In genomic region chr19:4889034-4889825, GRCh38 we compare ENCODE assay signal across 21 cellular contexts. TPM values are rescaled to one million over a fixed set of nuclear protein-coding genes. Genes with fewer than 3 reads are reported as not detected.
DNase-seq lines count a peak whose midpoint lies in the region; ATAC-seq and TF ChIP-seq lines count a peak whose summit lies in the region.
"Had no signal": no experiment of that assay in that cellular context is flagged by ENCODE, and none has a peak within 500 bp of the region (broad histone marks: within the 10 kb centered on the region; RNA-seq: fewer than 3 reads in every experiment).

No MANE protein-coding gene starts in this region.

- no peaks in the 10 kb centered on the region for H4K20me1 ChIP-seq in IMR-90 (ENCODE audit: insufficient read depth, low read length)

- H3K4me1 ChIP-seq in IMR-90 (ENCODE audit: control insufficient read depth, insufficient read depth, low read length), result no peaks in the 10 kb centered on the region
- H3K4me1 ChIP-seq: gastrocnemius medialis had no signal

- no peaks in the 10 kb centered on the region for H3K9me3 Mint-ChIP-seq in stimulated activated effector memory CD8-positive, alpha-beta T cell treated with anti-CD3 and anti-CD28 coated beads, Interleukin-12 subunit alpha, Interleukin-12 subunit beta, amount 100 ng/mL, for 72 hours
- H3K9me3 Mint-ChIP-seq: activated naive CD4-positive, alpha-beta T cell treated with anti-CD3 and anti-CD28 coated beads, Interleukin-2, amount 50 U/mL, for 24 hours; dendritic cell treated with granulocyte-macrophage colony-stimulating factor and Interleukin-4, amounts not matched to agents 40 ng/mL and 50 ng/mL, for 4 days had no signal

- H2AK9ac ChIP-seq in IMR-90 (replicated peaks; ENCODE audit: low read depth, low read length, poor library complexity), result no peak overlapping the region

- H3K4ac ChIP-seq in IMR-90 (ENCODE audit: low read depth, low read length), result no peak overlapping the region

- DNase-seq in COLO829 (ENCODE audit: low spot score) (peak; percentile 64), IMR-90 (peak; percentile 83), WERI-Rb-1 (peak; percentile 35), fibroblast of villous mesenchyme (ENCODE audit: low read depth) (peak; percentile 36), superior temporal gyrus (ENCODE audit: extremely low spot score) (no peak), SIG-M5 (lab: John Stamatoyannopoulos, UW) (no peak)
- no peak for DNase-seq in stimulated activated effector memory CD8-positive, alpha-beta T cell treated with anti-CD3 and anti-CD28 coated beads, Interleukin-12 subunit alpha, Interleukin-12 subunit beta, amount 100 ng/mL, for 72 hours (ENCODE audit: low spot score in 2 of 2)
- DNase-seq: activated CD8-positive, alpha-beta memory T cell treated with anti-CD3 and anti-CD28 coated beads, Interleukin-2, amount 50 U/mL, for 48 hours; AML-193; gastrocnemius medialis; GDM1; kidney; NCI-H1436 treated with DMSO at 0.1 percent for 48 hours; NCI-H526; stimulated activated CD4-positive, alpha-beta T cell treated with anti-CD3 and anti-CD28 coated beads, Interleukin-4, amount 100 ng/mL, for 1 hour; stimulated activated naive CD4-positive, alpha-beta T cell treated with Interleukin-2 at 50 U/mL for 16 hours had no signal

- H3K79me1 ChIP-seq in IMR-90 (ENCODE audit: low read depth in 1 of 2, low read length in 2 of 2), result no peaks in the 10 kb centered on the region

- no peak for TF ChIP-seq POLR2A in IMR-90 (IDR thresholded peaks at IDR 0.05; ENCODE audit: low read depth, low read length)

- no peak overlapping the region for H3K9ac ChIP-seq in IMR-90 (ENCODE audit: low read depth, low read length)

- H3K4me2 ChIP-seq in IMR-90 (ENCODE audit: low read depth, low read length), result no peak overlapping the region

- dilution Hi-C loops in IMR-90 (cut with HindIII; ENCODE audit: low sequenced_read_pairs, unreplicated experiment), result no loop called here

- H3K56ac ChIP-seq in IMR-90 (ENCODE audit: extremely low read depth, insufficient read depth, low read length), result no peak overlapping the region

- no peak overlapping the region for H4K91ac ChIP-seq in IMR-90 (ENCODE audit: insufficient read depth, low read depth, low read length)

- no peak overlapping the region for H2BK120ac ChIP-seq in IMR-90 (ENCODE audit: low read depth, low read length)

- no peak overlapping the region for H3K23ac ChIP-seq in IMR-90 (ENCODE audit: low read depth, low read length)

- no peaks in the 10 kb centered on the region for H3K36me3 ChIP-seq in IMR-90 (ENCODE audit: control insufficient read depth, insufficient read depth, low read length)
- no peaks in the 10 kb centered on the region for H3K36me3 ChIP-seq in WERI-Rb-1
- H3K36me3 ChIP-seq: gastrocnemius medialis had no signal

- H2BK5ac ChIP-seq in IMR-90 (ENCODE audit: low read depth, low read length, poor library complexity, severe bottlenecking), result no peak overlapping the region

- intact Hi-C loops in IMR-90 (cut with micrococcal nuclease), result no loop called here

- H4K5ac ChIP-seq in IMR-90 (ENCODE audit: low read depth, low read length), result no peak overlapping the region

- no peaks in the 10 kb centered on the region for H3K9me3 ChIP-seq in IMR-90 (ENCODE audit: control insufficient read depth, insufficient read depth, low read length)
- no peaks in the 10 kb centered on the region for H3K9me3 ChIP-seq in WERI-Rb-1 (ENCODE audit: severe bottlenecking)
- H3K9me3 ChIP-seq: gastrocnemius medialis had no signal

- peak overlapping the region; percentile 65 for H2AFZ ChIP-seq in IMR-90 (replicated peaks; ENCODE audit: low read length, poor library complexity)

- H3K14ac ChIP-seq in IMR-90 (replicated peaks; ENCODE audit: low read depth, low read length), result no peak overlapping the region

- H2BK20ac ChIP-seq in IMR-90 (ENCODE audit: low read depth, low read length), result peak overlapping the region; percentile 9; the same call in 1 of the 2 replicates

- H4K8ac ChIP-seq in IMR-90 (ENCODE audit: low read depth in 2 of 2, low read length in 2 of 2), result no peak overlapping the region

- no peaks in the 10 kb centered on the region for H3K4me1 Mint-ChIP-seq in stimulated activated effector memory CD8-positive, alpha-beta T cell treated with anti-CD3 and anti-CD28 coated beads, Interleukin-12 subunit alpha, Interleukin-12 subunit beta, amount 100 ng/mL, for 72 hours
- H3K4me1 Mint-ChIP-seq: activated naive CD4-positive, alpha-beta T cell treated with anti-CD3 and anti-CD28 coated beads, Interleukin-2, amount 50 U/mL, for 24 hours had no signal

- H3K27ac ChIP-seq in IMR-90 (ENCODE audit: insufficient read depth, low read length) (no peak overlapping the region), WERI-Rb-1 (no peak overlapping the region)

- CTCF ChIA-PET in IMR-90 (lab: Yijun Ruan, JAX), result interaction anchor here (0.6 kb wide), 1 partner anchor 10 kb away, joined by 3 read pairs; no protein-coding TSS in a partner anchor

- no CpG with 5 or more reads among the region's 15 CpGs for WGBS in IMR-90 (ENCODE audit: extremely low coverage in 2 of 2, insufficient read length in 1 of 2), 2 experiments

- H3K18ac ChIP-seq in IMR-90 (ENCODE audit: low read depth, low read length), result no peak overlapping the region

- H2AK5ac ChIP-seq in IMR-90 (ENCODE audit: low read depth, low read length), result no peak overlapping the region

- peaks cover 4% of the 10 kb centered on the region; the same call in 1 of the 2 replicates for H3K9me1 ChIP-seq in IMR-90 (ENCODE audit: insufficient read depth, low read length)

- POLR2A ChIA-PET in IMR-90 (lab: Charles Lee; ENCODE audit: unreplicated experiment), result no interaction called here

- in situ Hi-C loops in IMR-90 (cut with MboI; ENCODE audit: low sequenced_read_pairs), result no loop called here

- BruUV-seq in IMR-90 (replicated peaks; lab: Mats Ljungman, UMichigan), result no TSS peak

- ATAC-seq in IMR-90 (ENCODE audit: low read depth), result peak; percentile 62
- ATAC-seq in GM19035 (IDR thresholded peaks at IDR 0.05; ENCODE audit: unreplicated experiment), result no peak
- ATAC-seq in stimulated activated effector memory CD8-positive, alpha-beta T cell treated with anti-CD3 and anti-CD28 coated beads, Interleukin-12 subunit alpha, Interleukin-12 subunit beta, amount 100 ng/mL, for 72 hours, result no peak
- ATAC-seq: gastrocnemius medialis had no signal

- no peak overlapping the region; the same call in 2 of the 3 replicates for H2BK15ac ChIP-seq in IMR-90 (ENCODE audit: low read depth, low read length)

- no peak overlapping the region for H3K4me3 Mint-ChIP-seq in stimulated activated effector memory CD8-positive, alpha-beta T cell treated with anti-CD3 and anti-CD28 coated beads, Interleukin-12 subunit alpha, Interleukin-12 subunit beta, amount 100 ng/mL, for 72 hours
- H3K4me3 Mint-ChIP-seq: activated naive CD4-positive, alpha-beta T cell treated with anti-CD3 and anti-CD28 coated beads, Interleukin-2, amount 50 U/mL, for 24 hours; dendritic cell treated with granulocyte-macrophage colony-stimulating factor and Interleukin-4, amounts not matched to agents 40 ng/mL and 50 ng/mL, for 4 days had no signal

- peaks cover 7% of the 10 kb centered on the region for H3K36me3 Mint-ChIP-seq in stimulated activated effector memory CD8-positive, alpha-beta T cell treated with anti-CD3 and anti-CD28 coated beads, Interleukin-12 subunit alpha, Interleukin-12 subunit beta, amount 100 ng/mL, for 72 hours

- TF ChIP-seq CTCF in IMR-90 (conservative IDR thresholded peaks at IDR 0.05; ENCODE audit: low read depth, low read length) (no peak), WERI-Rb-1 (IDR thresholded peaks at IDR 0.05; ENCODE audit: low read depth, low read length) (no peak), fibroblast of villous mesenchyme (IDR thresholded peaks at IDR 0.05; ENCODE audit: insufficient read depth, low read depth, low read length) (no peak)

- H3K4me3 ChIP-seq in IMR-90 (ENCODE audit: insufficient read depth, low read depth, low read length), result no peak overlapping the region
- H3K4me3 ChIP-seq in WERI-Rb-1 (ENCODE audit: low read depth, low read length), result no peak overlapping the region
- no peak overlapping the region for H3K4me3 ChIP-seq in fibroblast of villous mesenchyme (ENCODE audit: low read depth, low read length)
- H3K4me3 ChIP-seq: gastrocnemius medialis had no signal

- H3K27ac Mint-ChIP-seq in stimulated activated effector memory CD8-positive, alpha-beta T cell treated with anti-CD3 and anti-CD28 coated beads, Interleukin-12 subunit alpha, Interleukin-12 subunit beta, amount 100 ng/mL, for 72 hours, result no peak overlapping the region
- H3K27ac Mint-ChIP-seq: activated naive CD4-positive, alpha-beta T cell treated with anti-CD3 and anti-CD28 coated beads, Interleukin-2, amount 50 U/mL, for 24 hours; dendritic cell treated with granulocyte-macrophage colony-stimulating factor and Interleukin-4, amounts not matched to agents 40 ng/mL and 50 ng/mL, for 4 days had no signal

- TF ChIP-seq RAD21 in IMR-90 (IDR thresholded peaks at IDR 0.05; ENCODE audit: low read length), result no peak

- H3K27me3 ChIP-seq in IMR-90 (ENCODE audit: control insufficient read depth, insufficient read depth, low read length) (no peaks in the 10 kb centered on the region), WERI-Rb-1 (ENCODE audit: insufficient read depth, low read depth, severe bottlenecking) (no peaks in the 10 kb centered on the region)
- H3K27me3 ChIP-seq: gastrocnemius medialis had no signal

RNA-seq across cellular contexts. Expression of gene ARRDC5, which starts 13.5 kb away (rescaled TPM):
- total RNA-seq in IMR-90 (2012; rRNA removed), result not detected in 2 replicates
- polyA plus RNA-seq in IMR-90 (2012; rRNA removed), result not detected in 2 replicates
- polyA plus RNA-seq in IMR-90 (2012; cell fraction: cytosol; rRNA removed), result not detected in 2 replicates
- 0.04 and 0.09 TPM in 2 replicates for polyA plus RNA-seq in IMR-90 (2012; cell fraction: nucleus; rRNA removed; ENCODE audit: low replicate concordance)
- total RNA-seq in fibroblast of villous mesenchyme, result 0.32 TPM in 1 of 2 replicates, not detected in the other
- total RNA-seq: gastrocnemius medialis, myocyte, SK-MEL-5 had no signal

RNA-seq across cellular contexts. Expression of gene UHRF1, which starts 20.1 kb away (rescaled TPM):
- total RNA-seq in IMR-90 (2012; rRNA removed), result 57.4 and 70.3 TPM in 2 replicates
- polyA plus RNA-seq in IMR-90 (2012; rRNA removed), result 47.4 and 49.2 TPM in 2 replicates
- 32.5 and 35.1 TPM in 2 replicates for polyA plus RNA-seq in IMR-90 (2012; cell fraction: cytosol; rRNA removed)
- polyA plus RNA-seq in IMR-90 (2012; cell fraction: nucleus; rRNA removed; ENCODE audit: low replicate concordance), result 42.0 and 73.3 TPM in 2 replicates
- total RNA-seq in fibroblast of villous mesenchyme, result 34.1 and 36.1 TPM in 2 replicates

RNA-seq across cellular contexts. Expression of gene PLIN3, which starts 21.8 kb away (rescaled TPM):
- total RNA-seq in IMR-90 (2012; rRNA removed) (246 and 289 TPM in 2 replicates), fibroblast of villous mesenchyme (191 and 193 TPM in 2 replicates)
- 147 and 170 TPM in 2 replicates for polyA plus RNA-seq in IMR-90 (2012; rRNA removed)
- 125 and 358 TPM in 2 replicates for polyA plus RNA-seq in IMR-90 (2012; cell fraction: cytosol; rRNA removed)
- 67.4 and 161 TPM in 2 replicates for polyA plus RNA-seq in IMR-90 (2012; cell fraction: nucleus; rRNA removed; ENCODE audit: low replicate concordance)

RNA-seq across cellular contexts. Expression of gene TICAM1, which starts 57.7 kb away (rescaled TPM):
- total RNA-seq in IMR-90 (2012; rRNA removed) (0.90 and 1.1 TPM in 2 replicates), fibroblast of villous mesenchyme (3.2 and 3.5 TPM in 2 replicates)
- polyA plus RNA-seq in IMR-90 (2012; rRNA removed), result 9.2 and 10.9 TPM in 2 replicates
- 6.4 and 7.8 TPM in 2 replicates for polyA plus RNA-seq in IMR-90 (2012; cell fraction: cytosol; rRNA removed)
- polyA plus RNA-seq in IMR-90 (2012; cell fraction: nucleus; rRNA removed; ENCODE audit: low replicate concordance), result 2.4 and 4.9 TPM in 2 replicates

Comparison
In these comparisons a context has a peak if more than half of its experiments do, and no peak if none do; other contexts are left out.
1. DNase-seq: peak in COLO829 (single experiment), IMR-90 (single experiment), WERI-Rb-1 (single experiment) and fibroblast of villous mesenchyme (single experiment); none in superior temporal gyrus (single experiment), SIG-M5 (single experiment) and stimulated activated effector memory CD8-positive, alpha-beta T cell treated with anti-CD3 and anti-CD28 coated beads, Interleukin-12 subunit alpha, Interleukin-12 subunit beta, amount 100 ng/mL, for 72 hours (0 of 2).